In the genomic region with DNA sequence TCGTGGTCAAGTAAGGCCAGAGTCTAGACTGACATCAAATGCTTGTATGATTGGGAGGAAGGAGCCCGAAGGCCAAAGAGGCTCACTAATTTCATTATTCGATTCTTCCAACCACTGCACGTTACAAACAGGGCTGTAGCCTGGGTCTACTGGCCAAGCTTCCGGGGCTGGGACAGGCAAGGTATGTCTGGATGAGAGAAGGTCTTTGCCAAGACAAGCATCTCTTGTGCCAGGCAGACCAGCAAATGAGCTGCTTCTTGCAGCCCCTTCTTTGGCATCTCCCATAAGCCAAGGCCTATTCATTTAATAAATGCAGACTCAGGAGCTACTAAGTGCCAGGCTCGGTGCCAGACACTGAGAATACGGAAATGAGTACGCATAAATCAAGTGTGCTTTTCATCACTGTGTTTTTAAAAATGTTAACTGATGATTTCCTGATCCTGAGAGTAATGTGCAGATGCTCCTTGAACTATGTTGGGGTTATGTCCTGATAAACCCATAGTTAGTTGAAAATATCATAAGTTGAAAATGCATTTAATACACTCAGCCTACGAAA, we compare ENCODE assay signal across 22 cellular contexts.
DNase-seq lines count a peak whose midpoint lies in the region; ATAC-seq lines count a peak whose summit lies in the region.
"Had no signal": no experiment of that assay in that cellular context is flagged by ENCODE, and none has a peak within 500 bp of the region (broad histone marks: within the 10 kb centered on the region; RNA-seq: fewer than 3 reads in every experiment).

No MANE protein-coding gene starts in this region.

- H3K4me1 Mint-ChIP-seq in stimulated activated naive B cell treated with anti-CD40 and anti-IgM and Interleukin-4, amounts not matched to agents 10 μg/mL and 1 μg/mL and 100 μg/mL, for 72 hours: no peaks in the 10 kb centered on the region

- peak; percentile 85 for DNase-seq in DMS79 treated with DMSO at 0.1 percent for 48 hours (lab: John Stamatoyannopoulos, UW)
- DNase-seq in NCI-H2029 treated with DMSO at 0.1 percent for 48 hours (lab: John Stamatoyannopoulos, UW): peak; percentile 92
- DNase-seq in dermis blood vessel endothelial cell: peak; percentile 74
- DNase-seq in pulmonary artery endothelial cell (ENCODE audit: low read depth, low spot score): peak; percentile 22
- DNase-seq in stimulated activated naive B cell treated with anti-CD40 and anti-IgM and Interleukin-4, amounts not matched to agents 10 μg/mL and 1 μg/mL and 100 μg/mL, for 72 hours: no peak
- DNase-seq in epidermal melanocyte (ENCODE audit: insufficient read length, low spot score): no peak
- DNase-seq in UCSD-AML1 (lab: John Stamatoyannopoulos, UW; ENCODE audit: unreplicated experiment): no peak
- DNase-seq: activated CD4-positive, alpha-beta T cell treated with anti-CD3 and anti-CD28 coated beads, Interleukin-2, amount 50 U/mL, for 4 hours; activated naive CD4-positive, alpha-beta T cell treated with Interleukin-2 at 50 U/mL for 16 hours; effector CD8-positive, alpha-beta T cell; EL; erythroblast; foreskin melanocyte; KG1; mesendoderm; NCI-H1436; NCI-H524; PC-9; SHP77 had no signal

- H3K27ac Mint-ChIP-seq in stimulated activated naive B cell treated with anti-CD40 and anti-IgM and Interleukin-4, amounts not matched to agents 10 μg/mL and 1 μg/mL and 100 μg/mL, for 72 hours: no peak overlapping the region
- H3K27ac Mint-ChIP-seq: CD14-positive monocyte, type B pancreatic cell had no signal

- peaks cover 4 to 12% of the 10 kb centered on the region in 2 donors for H3K9me3 Mint-ChIP-seq in stimulated activated naive B cell treated with anti-CD40 and anti-IgM and Interleukin-4, amounts not matched to agents 10 μg/mL and 1 μg/mL and 100 μg/mL, for 72 hours

- no peaks in the 10 kb centered on the region for H3K27me3 Mint-ChIP-seq in stimulated activated naive B cell treated with anti-CD40 and anti-IgM and Interleukin-4, amounts not matched to agents 10 μg/mL and 1 μg/mL and 100 μg/mL, for 72 hours

- H3K36me3 Mint-ChIP-seq in stimulated activated naive B cell treated with anti-CD40 and anti-IgM and Interleukin-4, amounts not matched to agents 10 μg/mL and 1 μg/mL and 100 μg/mL, for 72 hours: no peaks in the 10 kb centered on the region
- H3K36me3 Mint-ChIP-seq: CD14-positive monocyte had no signal

- ATAC-seq in stimulated activated naive B cell treated with anti-CD40 and anti-IgM and Interleukin-4, amounts not matched to agents 10 μg/mL and 1 μg/mL and 100 μg/mL, for 72 hours (replicated peaks): no peak
- ATAC-seq: GM12878 had no signal

- no peak overlapping the region for H3K4me3 Mint-ChIP-seq in stimulated activated naive B cell treated with anti-CD40 and anti-IgM and Interleukin-4, amounts not matched to agents 10 μg/mL and 1 μg/mL and 100 μg/mL, for 72 hours
- H3K4me3 Mint-ChIP-seq: CD14-positive monocyte, type B pancreatic cell had no signal

Comparison
In these comparisons a context has a peak if more than half of its experiments do, and no peak if none do; other contexts are left out.
1. DNase-seq: peak in DMS79 treated with DMSO at 0.1 percent for 48 hours (single experiment), NCI-H2029 treated with DMSO at 0.1 percent for 48 hours (single experiment), dermis blood vessel endothelial cell (single experiment) and pulmonary artery endothelial cell (single experiment); none in stimulated activated naive B cell treated with anti-CD40 and anti-IgM and Interleukin-4, amounts not matched to agents 10 μg/mL and 1 μg/mL and 100 μg/mL, for 72 hours (single experiment), epidermal melanocyte (single experiment) and UCSD-AML1 (single experiment).